In the genomic region with DNA sequence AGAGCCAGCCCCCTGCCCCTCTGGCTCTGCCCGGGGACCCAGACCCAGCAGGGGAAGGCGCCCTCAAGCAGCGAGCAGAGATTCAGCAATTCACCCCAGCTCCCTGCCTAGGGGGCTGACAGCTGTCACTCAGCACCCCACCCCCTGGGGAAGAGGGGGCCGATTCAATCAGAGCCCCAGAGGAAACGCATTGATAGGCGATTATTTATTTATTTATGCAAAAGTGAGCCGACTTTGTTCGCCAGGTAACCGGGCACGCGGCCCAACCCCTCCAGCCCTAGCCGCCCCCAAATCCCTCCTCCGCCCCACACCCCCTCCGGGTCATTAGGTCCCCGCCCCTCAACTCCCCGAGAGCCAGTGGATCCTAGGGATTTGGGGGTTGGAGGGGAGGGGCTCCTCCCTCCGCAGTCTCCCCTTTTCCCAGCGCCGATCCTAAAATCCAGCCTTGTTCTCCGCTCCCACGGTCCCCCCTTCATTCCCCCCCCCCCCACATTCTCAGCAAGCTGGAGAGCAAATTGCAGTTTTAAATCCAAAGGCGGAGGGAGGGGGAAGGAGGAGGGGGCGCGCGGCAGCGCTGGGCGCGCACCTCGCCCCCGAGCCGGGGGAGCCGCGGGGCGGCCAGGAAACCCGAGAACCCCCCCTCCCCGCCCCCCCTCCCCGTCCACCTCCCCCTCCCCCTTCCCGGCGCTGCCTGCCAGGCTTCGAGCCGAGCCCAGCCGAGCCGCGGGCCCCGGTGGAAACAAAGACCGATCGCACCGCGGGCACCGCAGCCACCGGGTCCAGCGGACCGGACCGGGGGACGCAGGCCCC, we compare ENCODE assay signal across 8 cellular contexts. TPM values are rescaled to one million over a fixed set of nuclear protein-coding genes. Genes with fewer than 3 reads are reported as not detected.
A peak's percentile ranks its signal among the peaks of the same experiment; 100 is the strongest.
DNase-seq lines count a peak whose midpoint lies in the region; TF ChIP-seq lines count a peak whose summit lies in the region.

No MANE protein-coding gene starts in this region.

- 0 to 5% (median 1%) methylated on average over 20 to 55 of the region's 55 CpGs for WGBS in spleen, 5 donors

- H3K36me3 ChIP-seq in OCI-LY3 (replicated peaks; ENCODE audit: low read depth, low read length) (no peaks in the 10 kb centered on the region), brain microvascular endothelial cell (replicated peaks) (no peaks in the 10 kb centered on the region), spleen (no peaks in the 10 kb centered on the region)

- intact Hi-C loops in spleen (cut with DNase I; ENCODE audit: low total_unique reads): loop anchor here (10.0 kb wide), 1 partner anchor 108 kb away; a partner anchor contains a TSS

- peak overlapping the region; percentile 63; the same call in 1 of the 2 replicates for H3K9ac ChIP-seq in OCI-LY3 (ENCODE audit: low read length)

- peak overlapping the region; percentile 74 for H3K4me2 ChIP-seq in OCI-LY3 (ENCODE audit: low read length)

- TF ChIP-seq POLR2A in spleen (IDR thresholded peaks at IDR 0.05): no peak

- no peaks in the 10 kb centered on the region for H3K9me3 ChIP-seq in OCI-LY3 (ENCODE audit: insufficient read depth, low read length)
- no peaks in the 10 kb centered on the region for H3K9me3 ChIP-seq in spleen

- DNase-seq in NCI-H2227 (lab: John Stamatoyannopoulos, UW; ENCODE audit: unreplicated experiment) (peak; percentile 57), NCI-H2227 treated with DMSO at 0.1 percent for 48 hours (lab: John Stamatoyannopoulos, UW) (no peak), brain microvascular endothelial cell (no peak), iPS-NIHi11 (ENCODE audit: low spot score) (peak; percentile 67), spleen (peak; percentile 91), NCI-H187 treated with DMSO at 0.1 percent for 48 hours (lab: John Stamatoyannopoulos, UW) (no peak)
- no peak for DNase-seq in stimulated activated CD4-positive, alpha-beta T cell treated with anti-CD3 and anti-CD28 coated beads, Interleukin-4, amount 100 ng/mL, for 24 hours

- H3K27ac ChIP-seq in OCI-LY3 (ENCODE audit: low read length) (no peak overlapping the region), brain microvascular endothelial cell (no peak overlapping the region), spleen (peak overlapping the region; percentile 72 to 96 (median 88))

- no peaks in the 10 kb centered on the region for H3K79me2 ChIP-seq in OCI-LY3 (ENCODE audit: low read length)

- in situ Hi-C loops in brain microvascular endothelial cell (cut with HindIII; ENCODE audit: low pct_ligation_motif_present, low sequenced_read_pairs): no loop called here

- H3K4me1 ChIP-seq in OCI-LY3 (ENCODE audit: low read length): peaks cover 16% of the 10 kb centered on the region
- peaks cover 53 to 94% (median 84%) of the 10 kb centered on the region in 6 donors for H3K4me1 ChIP-seq in spleen

- no peaks in the 10 kb centered on the region for H4K20me1 ChIP-seq in OCI-LY3 (ENCODE audit: insufficient read depth, low read length)

- no peak overlapping the region for H2AFZ ChIP-seq in OCI-LY3 (ENCODE audit: low read depth, low read length)

- peak overlapping the region; percentile 95 for H3K4me3 ChIP-seq in OCI-LY3 (ENCODE audit: low read length)
- H3K4me3 ChIP-seq in brain microvascular endothelial cell (ENCODE audit: low read depth, low read length): peak overlapping the region; percentile 85
- peak overlapping the region; percentile 65 to 98 (median 81) for H3K4me3 ChIP-seq in spleen

- TF ChIP-seq CTCF in OCI-LY3 (IDR thresholded peaks at IDR 0.05; ENCODE audit: low read depth, low read length) (no peak), brain microvascular endothelial cell (IDR thresholded peaks at IDR 0.05; ENCODE audit: low read depth, low read length, missing control alignments) (no peak), spleen (IDR thresholded peaks at IDR 0.05 in 8 of 11, conservative IDR thresholded peaks at IDR 0.05 in 3 of 11) (peak in 1 of 11 experiments; percentile 2)

- H3K27me3 ChIP-seq in OCI-LY3 (ENCODE audit: low read depth, low read length) (peaks cover 7% of the 10 kb centered on the region; the same call in 1 of the 2 replicates), brain microvascular endothelial cell (replicated peaks) (no peaks in the 10 kb centered on the region), spleen (replicated peaks in 1 of 7) (peaks cover 0 to 13% (median 0%) of the 10 kb centered on the region in 7 donors)

RNA-seq across cellular contexts. Expression of a gene that starts 1.2 kb away (rescaled TPM):
- 100 to 1,000 TPM in 1 of 7 donors, 10 to 100 TPM in 6; 35.1 to 104 (median 54.6) TPM for total RNA-seq in spleen
- 10 to 100 TPM in 1 of 3 donors, 1 to 10 TPM in 2; 3.2 to 24.2 (median 4.3) TPM for polyA plus RNA-seq in spleen

RNA-seq across cellular contexts. Expression of a gene that starts 32.3 kb away (rescaled TPM):
- total RNA-seq in spleen: 100 to 1,000 TPM in 6 of 7 donors, 10 to 100 TPM in 1; 90.5 to 249 (median 134) TPM
- 10 to 100 TPM; 44.7 to 94.2 (median 78.6) TPM for polyA plus RNA-seq in spleen

Comparison
In these comparisons a context has a peak if more than half of its experiments do, and no peak if none do; other contexts are left out.
1. DNase-seq: peak in NCI-H2227 (single experiment), iPS-NIHi11 (single experiment) and spleen (single experiment); none in NCI-H2227 treated with DMSO at 0.1 percent for 48 hours (single experiment), brain microvascular endothelial cell (single experiment), NCI-H187 treated with DMSO at 0.1 percent for 48 hours (single experiment) and stimulated activated CD4-positive, alpha-beta T cell treated with anti-CD3 and anti-CD28 coated beads, Interleukin-4, amount 100 ng/mL, for 24 hours (single experiment).
2. H3K27ac ChIP-seq: peak in spleen (8 of 8); none in OCI-LY3 (single experiment) and brain microvascular endothelial cell (single experiment).
3. Peak in every context shown above with its lines, with median percentiles within 50 percentile points of each other: H3K4me3 ChIP-seq.